Comparison of ENCODE assay signal across 8 cellular contexts in genomic region chr15:92011611-92012367, GRCh38.
A peak's percentile ranks its signal among the peaks of the same experiment; 100 is the strongest.
DNase-seq lines count a peak whose midpoint lies in the region; ATAC-seq and TF ChIP-seq lines count a peak whose summit lies in the region.

No MANE protein-coding gene starts in this region.

- H3K27me3 ChIP-seq in parathyroid adenoma (ENCODE audit: control insufficient read depth, insufficient read depth, low read length), result no peaks in the 10 kb centered on the region

- H3K36me3 ChIP-seq in parathyroid adenoma (ENCODE audit: control insufficient read depth, insufficient read depth, low read length), result no peaks in the 10 kb centered on the region

- peaks cover 21% of the 10 kb centered on the region for H3K79me2 ChIP-seq in parathyroid adenoma

- no peak overlapping the region for H2AFZ ChIP-seq in parathyroid adenoma

- peak overlapping the region; percentile 54 for H3K4me3 ChIP-seq in coronary artery
- no peak overlapping the region for H3K4me3 ChIP-seq in parathyroid adenoma (ENCODE audit: low read depth, low read length)

- H3K27ac ChIP-seq in coronary artery (peak overlapping the region; percentile 38 to 69), parathyroid adenoma (peak overlapping the region; percentile 12)

- H3K9ac ChIP-seq in parathyroid adenoma, result no peak overlapping the region

- H3K4me1 ChIP-seq in parathyroid adenoma, result peaks cover 7% of the 10 kb centered on the region

- DNase-seq in ELF-1 (ENCODE audit: low read depth, low spot score), result peak; percentile 6
- DNase-seq in NCI-H345 treated with DMSO at 0.1 percent for 48 hours (lab: John Stamatoyannopoulos, UW; ENCODE audit: unreplicated experiment), result peak; percentile 13
- no peak for DNase-seq in coronary artery (ENCODE audit: low spot score)
- DNase-seq in UCSD-AML1 (lab: John Stamatoyannopoulos, UW; ENCODE audit: unreplicated experiment), result no peak
- DNase-seq in NCI-H748 treated with DMSO at 0.1 percent for 48 hours (lab: John Stamatoyannopoulos, UW), result no peak

- H3K4me2 ChIP-seq in parathyroid adenoma (ENCODE audit: low read length), result no peak overlapping the region

- no peaks in the 10 kb centered on the region for H3K9me3 ChIP-seq in parathyroid adenoma (ENCODE audit: control insufficient read depth, low read length)

- no peak for TF ChIP-seq CTCF in coronary artery (IDR thresholded peaks at IDR 0.05)
- TF ChIP-seq CTCF in parathyroid adenoma (IDR thresholded peaks at IDR 0.05), result no peak

- no peak for ATAC-seq in GM21367 (IDR thresholded peaks at IDR 0.05; ENCODE audit: unreplicated experiment)
- ATAC-seq in GM21786 (IDR thresholded peaks at IDR 0.05; ENCODE audit: unreplicated experiment), result no peak

Comparison
In these comparisons a context has a peak if more than half of its experiments do, and no peak if none do; other contexts are left out.
1. DNase-seq: peak in ELF-1 (single experiment) and NCI-H345 treated with DMSO at 0.1 percent for 48 hours (single experiment); none in coronary artery (single experiment), UCSD-AML1 (single experiment) and NCI-H748 treated with DMSO at 0.1 percent for 48 hours (single experiment).